ENCODE assay signal across 9 cellular contexts in genomic region chr4:61200991-61201526, GRCh38. TPM values are rescaled to one million over a fixed set of nuclear protein-coding genes. Genes with fewer than 3 reads are reported as not detected.
A peak's percentile ranks its signal among the peaks of the same experiment; 100 is the strongest.
DNase-seq lines count a peak whose midpoint lies in the region; ATAC-seq and TF ChIP-seq lines count a peak whose summit lies in the region.
"Had no signal": no experiment of that assay in that cellular context is flagged by ENCODE, and none has a peak within 500 bp of the region (broad histone marks: within the 10 kb centered on the region; RNA-seq: fewer than 3 reads in every experiment).

No MANE protein-coding gene starts in this region.

- no peaks in the 10 kb centered on the region for H3K9me3 ChIP-seq in PC-9 (ENCODE audit: insufficient read depth, low read depth)
- H3K9me3 ChIP-seq in neuron (ENCODE audit: low read length) = no peaks in the 10 kb centered on the region
- H3K9me3 ChIP-seq in CD8-positive, alpha-beta memory T cell (ENCODE audit: low read length) = no peaks in the 10 kb centered on the region

- H3K36me3 ChIP-seq in PC-9 (ENCODE audit: low read depth) (no peaks in the 10 kb centered on the region), neuron (ENCODE audit: insufficient read depth, low read length) (no peaks in the 10 kb centered on the region)
- no peaks in the 10 kb centered on the region for H3K36me3 ChIP-seq in CD8-positive, alpha-beta memory T cell (ENCODE audit: insufficient read depth, low read length)

- CTCF ChIA-PET in PC-9 (lab: Charles Lee) = no interaction called here
- CTCF ChIA-PET in CD8-positive, alpha-beta memory T cell (lab: Charles Lee) = no interaction called here

- POLR2A ChIA-PET in PC-9 (lab: Charles Lee; ENCODE audit: unreplicated experiment) = interaction anchor here (0.7 kb wide), 1 partner anchor 10 kb away, joined by 3 read pairs; no protein-coding TSS in a partner anchor
- POLR2A ChIA-PET in CD8-positive, alpha-beta memory T cell (lab: Charles Lee) = no interaction called here

- H3F3A ChIP-seq in PC-9 (ENCODE audit: insufficient read depth, low read depth) = no peaks in the 10 kb centered on the region

- H3K79me2 ChIP-seq in PC-9 (ENCODE audit: low read depth) = no peaks in the 10 kb centered on the region

- peaks cover 0 to 1% of the 10 kb centered on the region in 2 donors for H3K4me1 Mint-ChIP-seq in effector memory CD8-positive, alpha-beta T cell (ENCODE audit: low read depth in 2 of 2)
- H3K4me1 Mint-ChIP-seq in CD8-positive, alpha-beta memory T cell = no peaks in the 10 kb centered on the region
- H3K4me1 Mint-ChIP-seq: activated naive CD4-positive, alpha-beta T cell treated with anti-CD3 and anti-CD28 coated beads, Interleukin-2, amount 50 U/mL, for 24 hours had no signal

- peak overlapping the region; percentile 42; the same call in 1 of the 2 replicates for H3K4me2 ChIP-seq in PC-9

- no peak overlapping the region for H3K4me3 ChIP-seq in PC-9
- H3K4me3 ChIP-seq in fibroblast of villous mesenchyme (ENCODE audit: low read depth, low read length) = peak overlapping the region; percentile 30
- peak overlapping the region; percentile 82 for H3K4me3 ChIP-seq in neuron (ENCODE audit: low read length)
- no peak overlapping the region for H3K4me3 ChIP-seq in CD8-positive, alpha-beta memory T cell (ENCODE audit: low read length)

- no peak overlapping the region for H3K27ac ChIP-seq in PC-9
- H3K27ac ChIP-seq in CD8-positive, alpha-beta memory T cell (ENCODE audit: low read depth, low read length) = no peak overlapping the region

- H3K4me1 ChIP-seq in PC-9 (replicated peaks; ENCODE audit: insufficient read depth) (no peaks in the 10 kb centered on the region), neuron (ENCODE audit: insufficient read depth, low read length) (peaks cover 16% of the 10 kb centered on the region)
- H3K4me1 ChIP-seq in CD8-positive, alpha-beta memory T cell (ENCODE audit: insufficient read depth, low read length) = no peaks in the 10 kb centered on the region

- ATAC-seq in effector memory CD8-positive, alpha-beta T cell (replicated peaks) = no peak
- no peak for ATAC-seq in GM18520 (IDR thresholded peaks at IDR 0.05; ENCODE audit: unreplicated experiment)

- H3K27ac Mint-ChIP-seq in effector memory CD8-positive, alpha-beta T cell = no peak overlapping the region
- H3K27ac Mint-ChIP-seq in CD8-positive, alpha-beta memory T cell = no peak overlapping the region
- H3K27ac Mint-ChIP-seq: activated naive CD4-positive, alpha-beta T cell treated with anti-CD3 and anti-CD28 coated beads, Interleukin-2, amount 50 U/mL, for 24 hours had no signal

- peaks cover 3% of the 10 kb centered on the region for H3K36me3 Mint-ChIP-seq in effector memory CD8-positive, alpha-beta T cell (ENCODE audit: insufficient read depth)
- H3K36me3 Mint-ChIP-seq in CD8-positive, alpha-beta memory T cell = peaks cover 0 to 4% (median 0%) of the 10 kb centered on the region in 3 donors

- peaks cover 6 to 9% of the 10 kb centered on the region in 2 donors for H3K9me3 Mint-ChIP-seq in effector memory CD8-positive, alpha-beta T cell
- peaks cover 0 to 32% (median 12%) of the 10 kb centered on the region in 5 donors for H3K9me3 Mint-ChIP-seq in CD8-positive, alpha-beta memory T cell

- H3K4me3 Mint-ChIP-seq in effector memory CD8-positive, alpha-beta T cell = no peak overlapping the region
- no peak overlapping the region for H3K4me3 Mint-ChIP-seq in CD8-positive, alpha-beta memory T cell
- H3K4me3 Mint-ChIP-seq: activated naive CD4-positive, alpha-beta T cell treated with anti-CD3 and anti-CD28 coated beads, Interleukin-2, amount 50 U/mL, for 24 hours had no signal

- DNase-seq in ELF-1 (ENCODE audit: low read depth, low spot score) (peak; percentile 38), PC-9 (no peak), fibroblast of villous mesenchyme (ENCODE audit: low read depth) (peak; percentile 4), dermis blood vessel endothelial cell (no peak)
- DNase-seq in effector memory CD8-positive, alpha-beta T cell = no peak
- DNase-seq in CD8-positive, alpha-beta memory T cell = no peak

- BruUV-seq in PC-9 (replicated peaks; lab: Mats Ljungman, UMichigan) = no TSS peak

- H2AFZ ChIP-seq in PC-9 (no peak overlapping the region), neuron (ENCODE audit: low read depth, low read length) (peak overlapping the region; percentile 93)

- no peaks in the 10 kb centered on the region for H4K20me1 ChIP-seq in PC-9 (ENCODE audit: insufficient read depth)

- no peaks in the 10 kb centered on the region for H3K9me2 ChIP-seq in PC-9 (ENCODE audit: insufficient read depth)

- TF ChIP-seq CTCF in PC-9 (conservative IDR thresholded peaks at IDR 0.05) (no peak), fibroblast of villous mesenchyme (IDR thresholded peaks at IDR 0.05; ENCODE audit: insufficient read depth, low read depth, low read length) (no peak)

- H3K27me3 ChIP-seq in PC-9 (ENCODE audit: insufficient read depth, low read depth) = peaks cover 6% of the 10 kb centered on the region; the same call in 1 of the 2 replicates
- H3K27me3 ChIP-seq in neuron (ENCODE audit: insufficient read depth, low read length) = no peaks in the 10 kb centered on the region
- no peaks in the 10 kb centered on the region for H3K27me3 ChIP-seq in CD8-positive, alpha-beta memory T cell (ENCODE audit: insufficient read depth, low read length, poor library complexity, severe bottlenecking)

- intact Hi-C loops in PC-9 (cut with micrococcal nuclease; ENCODE audit: unreplicated experiment) = no loop called here

- peaks cover 14 to 46% of the 10 kb centered on the region in 2 donors for H3K27me3 Mint-ChIP-seq in effector memory CD8-positive, alpha-beta T cell
- peaks cover 27% of the 10 kb centered on the region in 2 donors for H3K27me3 Mint-ChIP-seq in CD8-positive, alpha-beta memory T cell

RNA-seq across cellular contexts. Expression of gene ADGRL3, which starts 0.9 kb away (rescaled TPM):
- 0.90 and 1.6 TPM in 2 replicates for total RNA-seq in PC-9 (2021)
- 1.3 and 2.2 TPM in 2 replicates for total RNA-seq in fibroblast of villous mesenchyme
- under 0.01 and 0.05 TPM in 2 replicates for total RNA-seq in dermis blood vessel endothelial cell
- not detected for total RNA-seq in CD8-positive, alpha-beta memory T cell
- polyA plus RNA-seq in CD8-positive, alpha-beta memory T cell = not detected

Comparison
In these comparisons a context has a peak if more than half of its experiments do, and no peak if none do; other contexts are left out.
1. DNase-seq: peak in ELF-1 (single experiment) and fibroblast of villous mesenchyme (single experiment); none in PC-9 (0 of 2), effector memory CD8-positive, alpha-beta T cell (0 of 3), dermis blood vessel endothelial cell (single experiment) and CD8-positive, alpha-beta memory T cell (0 of 5).
2. H3K4me3 ChIP-seq: peak in fibroblast of villous mesenchyme (single experiment) and neuron (single experiment); none in PC-9 (single experiment) and CD8-positive, alpha-beta memory T cell (single experiment).